In genomic region chr3:183578179-183578578, GRCh38 we compare ENCODE assay signal across 28 cellular contexts. TPM values are rescaled to one million over a fixed set of nuclear protein-coding genes. Genes with fewer than 3 reads are reported as not detected.
DNase-seq lines count a peak whose midpoint lies in the region; ATAC-seq and TF ChIP-seq lines count a peak whose summit lies in the region.
"Had no signal": no experiment of that assay in that cellular context is flagged by ENCODE, and none has a peak within 500 bp of the region (broad histone marks: within the 10 kb centered on the region; RNA-seq: fewer than 3 reads in every experiment).

No MANE protein-coding gene starts in this region.

- no TSS peak for BruUV-seq in OCI-LY7 (replicated peaks; lab: Mats Ljungman, UMichigan)

- H3K4me3 ChIP-seq in BLaER1 treated with 17β-estradiol and CSF1 and Interleukin-3, amounts not matched to agents 10 nM and 100 nM: no peak overlapping the region
- no peak overlapping the region for H3K4me3 ChIP-seq in GM23338
- H3K4me3 ChIP-seq in OCI-LY7 (ENCODE audit: low read depth, low read length, poor library complexity, severe bottlenecking): peak overlapping the region; percentile 47
- no peak overlapping the region for H3K4me3 ChIP-seq in naive thymus-derived CD4-positive, alpha-beta T cell (ENCODE audit: low read length)
- H3K4me3 ChIP-seq: K562 had no signal

- H3K9me3 Mint-ChIP-seq in GM23338: no peaks in the 10 kb centered on the region
- H3K9me3 Mint-ChIP-seq in naive thymus-derived CD4-positive, alpha-beta T cell: peaks cover 0 to 3% (median 0%) of the 10 kb centered on the region in 11 donors
- H3K9me3 Mint-ChIP-seq: CD8-positive, alpha-beta memory T cell had no signal

- ATAC-seq in GM23338: no peak
- ATAC-seq in naive thymus-derived CD4-positive, alpha-beta T cell: no peak
- no peak for ATAC-seq in HG02981 (IDR thresholded peaks at IDR 0.05; ENCODE audit: unreplicated experiment)
- ATAC-seq in HG02938 (IDR thresholded peaks at IDR 0.05; ENCODE audit: unreplicated experiment): no peak
- ATAC-seq: K562 had no signal

- in situ Hi-C loops in KBM-7 (cut with MboI; ENCODE audit: low pct_unique_long_range_greater_than_20kb, low sequenced_read_pairs): no loop called here

- no peaks in the 10 kb centered on the region for H3K9me3 ChIP-seq in BLaER1 treated with 17β-estradiol and CSF1 and Interleukin-3, amounts not matched to agents 10 nM and 100 nM (replicated peaks in 1 of 11)
- H3K9me3 ChIP-seq in OCI-LY7 (ENCODE audit: low read length): no peaks in the 10 kb centered on the region
- H3K9me3 ChIP-seq in naive thymus-derived CD4-positive, alpha-beta T cell (ENCODE audit: control insufficient read depth in 2 of 3, low read length in 3 of 3): no peaks in the 10 kb centered on the region
- H3K9me3 ChIP-seq: SK-N-SH had no signal

- DNase-seq in GM23338 (ENCODE audit: low spot score) (no peak), OCI-LY7 (ENCODE audit: low spot score) (peak; percentile 63), GOT3 (lab: John Stamatoyannopoulos, UW) (no peak), KBM-7 (no peak)
- no peak for DNase-seq in naive thymus-derived CD4-positive, alpha-beta T cell
- DNase-seq: Calu3; CD8-positive, alpha-beta memory T cell; DMS153; NCI-H1092; NCI-H1436; NCI-H187 treated with DMSO at 0.1 percent for 48 hours; NCI-H2107; NCI-H2227 treated with DMSO at 0.1 percent for 48 hours; NCI-H510A treated with DMSO at 0.1 percent for 48 hours; NCI-H774; NK-92 treated with Interleukin-12 subunit alpha and Interleukin-12 subunit beta, amount 100 ng/mL, for 24 hours; RPMI8226; SHP77 treated with DMSO at 0.1 percent for 48 hours; SK-N-SH; T-helper 1 cell had no signal

- H3K36me3 ChIP-seq in BLaER1 treated with 17β-estradiol and CSF1 and Interleukin-3, amounts not matched to agents 10 nM and 100 nM: no peaks in the 10 kb centered on the region
- no peaks in the 10 kb centered on the region for H3K36me3 ChIP-seq in GM23338 (ENCODE audit: insufficient read depth)
- H3K36me3 ChIP-seq in OCI-LY7 (ENCODE audit: insufficient read depth, low read length): no peaks in the 10 kb centered on the region
- H3K36me3 ChIP-seq in naive thymus-derived CD4-positive, alpha-beta T cell (ENCODE audit: control insufficient read depth in 2 of 3, insufficient read depth in 3 of 3, low read length in 3 of 3): no peaks in the 10 kb centered on the region

- peak overlapping the region in 4 of 11 experiments; percentile 17 to 39 (median 20); a peak in 4 of 22 replicates for H3K27ac ChIP-seq in BLaER1 treated with 17β-estradiol and CSF1 and Interleukin-3, amounts not matched to agents 10 nM and 100 nM
- H3K27ac ChIP-seq in GM23338 (ENCODE audit: low read depth): no peak overlapping the region
- H3K27ac ChIP-seq in OCI-LY7 (ENCODE audit: low read depth, low read length, poor library complexity, severe bottlenecking): peak overlapping the region; percentile 94
- no peak overlapping the region for H3K27ac ChIP-seq in naive thymus-derived CD4-positive, alpha-beta T cell (ENCODE audit: low read depth, low read length)

- peak overlapping the region; percentile 52; the same call in 1 of the 2 replicates for H2AFZ ChIP-seq in GM23338
- peak overlapping the region; percentile 7; the same call in 1 of the 2 replicates for H2AFZ ChIP-seq in OCI-LY7 (ENCODE audit: low read length)

- H4K20me1 ChIP-seq in BLaER1 treated with 17β-estradiol and CSF1 and Interleukin-3, amounts not matched to agents 10 nM and 100 nM: no peaks in the 10 kb centered on the region
- no peaks in the 10 kb centered on the region for H4K20me1 ChIP-seq in GM23338 (replicated peaks; ENCODE audit: insufficient read depth)
- H4K20me1 ChIP-seq in OCI-LY7 (ENCODE audit: insufficient read depth, low read length): no peaks in the 10 kb centered on the region

- no peaks in the 10 kb centered on the region for H3K9me2 ChIP-seq in GM23338 (ENCODE audit: insufficient read depth)
- no peaks in the 10 kb centered on the region for H3K9me2 ChIP-seq in OCI-LY7 (ENCODE audit: insufficient read depth, low read length)
- H3K9me2 ChIP-seq: SK-N-SH had no signal

- POLR2A ChIA-PET in OCI-LY7 (lab: Charles Lee): interaction anchor here (0.6 to 12.9 kb wide), 15 partner anchors 9 to 958 kb away, joined by 3 to 265 read pairs (median 8); partner anchors contain the start of gene KLHL6
- POLR2A ChIA-PET in naive thymus-derived CD4-positive, alpha-beta T cell (lab: Charles Lee): interaction anchor here (1.3 kb wide), 1 partner anchor 11 kb away, joined by 3 read pairs; no protein-coding TSS in a partner anchor

- H3K4me3 Mint-ChIP-seq in GM23338: no peak overlapping the region
- H3K4me3 Mint-ChIP-seq in naive thymus-derived CD4-positive, alpha-beta T cell: peak overlapping the region in 5 of 10 donors; percentile 0 to 72 (median 13)
- H3K4me3 Mint-ChIP-seq: CD8-positive, alpha-beta memory T cell had no signal

- no peak overlapping the region for H3K9ac ChIP-seq in BLaER1 treated with 17β-estradiol and CSF1 and Interleukin-3, amounts not matched to agents 10 nM and 100 nM
- H3K9ac ChIP-seq: SK-N-SH had no signal

- H3K27me3 ChIP-seq in BLaER1 treated with 17β-estradiol and CSF1 and Interleukin-3, amounts not matched to agents 10 nM and 100 nM: no peaks in the 10 kb centered on the region
- no peaks in the 10 kb centered on the region for H3K27me3 ChIP-seq in GM23338 (ENCODE audit: insufficient read depth)
- no peaks in the 10 kb centered on the region for H3K27me3 ChIP-seq in naive thymus-derived CD4-positive, alpha-beta T cell (ENCODE audit: control insufficient read depth in 2 of 2, insufficient read depth in 2 of 2, low read length in 2 of 2)

- no peaks in the 10 kb centered on the region for H3F3A ChIP-seq in GM23338 (replicated peaks; ENCODE audit: low read depth)

- peaks cover 4% of the 10 kb centered on the region for H3K27me3 Mint-ChIP-seq in GM23338 (ENCODE audit: insufficient read depth, low read depth, poor library complexity)
- peaks cover 0 to 22% (median 0%) of the 10 kb centered on the region in 5 donors for H3K27me3 Mint-ChIP-seq in naive thymus-derived CD4-positive, alpha-beta T cell

- CTCF ChIA-PET in OCI-LY7 (lab: Charles Lee; ENCODE audit: unreplicated experiment): interaction anchor here (1.5 to 7.0 kb wide), 2 partner anchors 9 to 13 kb away, joined by 4 to 50 read pairs; no protein-coding TSS in a partner anchor
- CTCF ChIA-PET in naive thymus-derived CD4-positive, alpha-beta T cell (lab: Charles Lee): interaction anchor here (1.1 kb wide), 1 partner anchor 14 kb away, joined by 3 read pairs; no protein-coding TSS in a partner anchor

- peak overlapping the region; percentile 9 to 96 (median 86); a peak in 20 of 22 replicates for H3K4me2 ChIP-seq in BLaER1 treated with 17β-estradiol and CSF1 and Interleukin-3, amounts not matched to agents 10 nM and 100 nM
- H3K4me2 ChIP-seq in GM23338: no peak overlapping the region
- H3K4me2 ChIP-seq in OCI-LY7 (ENCODE audit: low read length): peak overlapping the region; percentile 84
- H3K4me2 ChIP-seq: SK-N-SH had no signal

- H3K79me2 ChIP-seq in GM23338 (replicated peaks; ENCODE audit: insufficient read depth) (no peaks in the 10 kb centered on the region), OCI-LY7 (ENCODE audit: insufficient read depth, low read depth, low read length) (peaks cover 6% of the 10 kb centered on the region; the same call in 1 of the 2 replicates)

- peaks cover 26 to 76% (median 61%) of the 10 kb centered on the region in 10 experiments for H3K4me1 ChIP-seq in BLaER1 treated with 17β-estradiol and CSF1 and Interleukin-3, amounts not matched to agents 10 nM and 100 nM
- H3K4me1 ChIP-seq in GM23338 (ENCODE audit: insufficient read depth) (peaks cover 7% of the 10 kb centered on the region; the same call in 1 of the 2 replicates), OCI-LY7 (ENCODE audit: insufficient read depth, low read length, poor library complexity, severe bottlenecking) (peaks cover 96% of the 10 kb centered on the region)
- peaks cover 0 to 4% of the 10 kb centered on the region in 2 donors for H3K4me1 ChIP-seq in naive thymus-derived CD4-positive, alpha-beta T cell (ENCODE audit: control insufficient read depth in 2 of 2, insufficient read depth in 2 of 2, low read length in 2 of 2)

- intact Hi-C loops in OCI-LY7 (cut with micrococcal nuclease; ENCODE audit: unreplicated experiment): loop anchor here (2.0 kb wide), 1 partner anchor 59 kb away; no protein-coding TSS in a partner anchor
- intact Hi-C loops in naive thymus-derived CD4-positive, alpha-beta T cell (cut with micrococcal nuclease): no loop called here

- no peak overlapping the region for H3K27ac Mint-ChIP-seq in GM23338
- H3K27ac Mint-ChIP-seq in naive thymus-derived CD4-positive, alpha-beta T cell: peak overlapping the region in 5 of 9 donors; percentile 3 to 75 (median 7)

- H3K36me3 Mint-ChIP-seq in GM23338 (ENCODE audit: low read depth): no peaks in the 10 kb centered on the region
- peaks cover 0 to 1% (median 0%) of the 10 kb centered on the region in 5 donors for H3K36me3 Mint-ChIP-seq in naive thymus-derived CD4-positive, alpha-beta T cell
- H3K36me3 Mint-ChIP-seq: CD8-positive, alpha-beta memory T cell had no signal

- no peak for TF ChIP-seq CTCF in GM23338 (conservative IDR thresholded peaks at IDR 0.05; ENCODE audit: low read depth in 2 of 2)
- TF ChIP-seq CTCF in OCI-LY7 (conservative IDR thresholded peaks at IDR 0.05; ENCODE audit: low read length): no peak

- H3K4me1 Mint-ChIP-seq in GM23338: peaks cover 19% of the 10 kb centered on the region
- peaks cover 14 to 46% (median 36%) of the 10 kb centered on the region in 7 donors for H3K4me1 Mint-ChIP-seq in naive thymus-derived CD4-positive, alpha-beta T cell

TF ChIP-seq in GM23338, 12 proteins besides CTCF, POLR2A, EP300 and RAD21 (continues in another document):
- TF ChIP-seq ZNF331 (CRISPR knock-in tag; IDR thresholded peaks at IDR 0.05; ENCODE audit: low read depth): no peak

RNA-seq across cellular contexts. Expression of gene KLHL6, which starts 22.7 kb away (rescaled TPM):
- 0.12 TPM in 1 of 2 replicates, not detected in the other for total RNA-seq in GM23338 (2014; rRNA removed; shearing (Covaris generic))
- 0.05 TPM in 1 of 2 replicates, not detected in the other for polyA plus RNA-seq in GM23338 (2016; fragmentation: Nextera tagmentation; extraction: Ambion mirVana)
- total RNA-seq in OCI-LY7 (2014; rRNA removed; shearing (Covaris generic)): 143 TPM in 2 replicates
- 169 and 191 TPM in 2 replicates for total RNA-seq in OCI-LY7 (2022)
- total RNA-seq in naive thymus-derived CD4-positive, alpha-beta T cell: 10 to 100 TPM; 37.7 to 72.9 (median 41.5) TPM
- polyA plus RNA-seq in naive thymus-derived CD4-positive, alpha-beta T cell: 10 to 100 TPM; 25.8 to 32.9 TPM
- total RNA-seq: A673, Calu3, Daoy, H4 had no signal
- polyA plus RNA-seq: BJ, SK-N-SH had no signal

RNA-seq across cellular contexts. Expression of gene KLHL24, which starts 57.2 kb away (rescaled TPM):
- 31.8 and 51.0 TPM in 2 replicates for total RNA-seq in GM23338 (2014; rRNA removed; shearing (Covaris generic))
- 5.9 and 8.2 TPM in 2 replicates for polyA plus RNA-seq in GM23338 (2016; fragmentation: Nextera tagmentation; extraction: Ambion mirVana)
- 37.8 and 45.8 TPM in 2 replicates for total RNA-seq in OCI-LY7 (2014; rRNA removed; shearing (Covaris generic))
- total RNA-seq in OCI-LY7 (2022): 34.0 and 53.0 TPM in 2 replicates
- 100 to 1,000 TPM in 4 of 5 experiments, 10 to 100 TPM in 1; 25.3 to 161 (median 129) TPM for total RNA-seq in naive thymus-derived CD4-positive, alpha-beta T cell
- 10 to 100 TPM; 57.8 to 59.6 TPM for polyA plus RNA-seq in naive thymus-derived CD4-positive, alpha-beta T cell

Comparison
In these comparisons a context has a peak if more than half of its experiments do, and no peak if none do; other contexts are left out.
1. RNA of gene KLHL6, which starts 22.7 kb away (total RNA-seq): 143 to 191 TPM in OCI-LY7 and 37.7 to 72.9 TPM in naive thymus-derived CD4-positive, alpha-beta T cell; 0.12 TPM in GM23338; every median in the first group is over 10 times any median in the second.